In genomic region chr22:31339148-31339832, GRCh38 we compare ENCODE assay signal across 1 cellular context.
TF ChIP-seq lines count a peak whose summit lies in the region.

No MANE protein-coding gene starts in this region.

TF ChIP-seq in HepG2, 621 proteins besides CTCF, POLR2A, EP300 and RAD21 (continued from another document and continues in another):
- TF ChIP-seq THAP9 (CRISPR knock-in tag; IDR thresholded peaks at IDR 0.05; ENCODE audit: borderline replicate concordance): peak; percentile 35; the same call in 1 of the 2 replicates
- no peak for TF ChIP-seq KIAA2018 (CRISPR knock-in tag; IDR thresholded peaks at IDR 0.05; ENCODE audit: borderline replicate concordance)
- TF ChIP-seq THRA (CRISPR knock-in tag; IDR thresholded peaks at IDR 0.05; ENCODE audit: borderline replicate concordance): no peak
- TF ChIP-seq TFDP2 (CRISPR knock-in tag; IDR thresholded peaks at IDR 0.05): no peak
- no peak for TF ChIP-seq ZNF75D (CRISPR knock-in tag; IDR thresholded peaks at IDR 0.05; ENCODE audit: borderline replicate concordance)
- TF ChIP-seq ARNT2 (CRISPR knock-in tag; IDR thresholded peaks at IDR 0.05; ENCODE audit: low read depth): no peak
- TF ChIP-seq ZBTB33 (CRISPR knock-in tag; IDR thresholded peaks at IDR 0.05): no peak; the same call in 1 of the 2 replicates
- no peak for TF ChIP-seq DMTF1 (CRISPR knock-in tag; IDR thresholded peaks at IDR 0.05)
- no peak for TF ChIP-seq TRIM24 (CRISPR knock-in tag; IDR thresholded peaks at IDR 0.05)
- TF ChIP-seq HNRNPK (IDR thresholded peaks at IDR 0.05; ENCODE audit: low read depth, low read length, poor library complexity, severe bottlenecking): no peak
- TF ChIP-seq XBP1 (CRISPR knock-in tag; IDR thresholded peaks at IDR 0.05): no peak
- TF ChIP-seq ZNF138 (CRISPR knock-in tag; IDR thresholded peaks at IDR 0.05; ENCODE audit: low read depth): no peak
- no peak for TF ChIP-seq ZKSCAN5 (CRISPR knock-in tag; IDR thresholded peaks at IDR 0.05)
- no peak for TF ChIP-seq NFE2L2 (IDR thresholded peaks at IDR 0.05; ENCODE audit: low read length)
- TF ChIP-seq ZNF737 (CRISPR knock-in tag; IDR thresholded peaks at IDR 0.05; ENCODE audit: borderline replicate concordance): no peak
- no peak for TF ChIP-seq ZNF615 (CRISPR knock-in tag; IDR thresholded peaks at IDR 0.05; ENCODE audit: borderline replicate concordance)
- no peak for TF ChIP-seq MEIS2 (CRISPR knock-in tag; IDR thresholded peaks at IDR 0.05)
- TF ChIP-seq PBX2 (CRISPR knock-in tag; IDR thresholded peaks at IDR 0.05): no peak
- TF ChIP-seq HMGXB4 (CRISPR knock-in tag; IDR thresholded peaks at IDR 0.05; ENCODE audit: borderline replicate concordance in 1 of 2, low read depth in 1 of 2): peak in 1 of 2 experiments; percentile 47; a peak in 1 of 4 replicates
- no peak for TF ChIP-seq KLF11 (CRISPR knock-in tag; IDR thresholded peaks at IDR 0.05)
- TF ChIP-seq FOXC1 (CRISPR knock-in tag; IDR thresholded peaks at IDR 0.05; ENCODE audit: borderline replicate concordance): no peak
- no peak for TF ChIP-seq ZNF563 (CRISPR knock-in tag; IDR thresholded peaks at IDR 0.05)
- TF ChIP-seq ZNF790 (CRISPR knock-in tag; IDR thresholded peaks at IDR 0.05; ENCODE audit: borderline replicate concordance): no peak
- no peak for TF ChIP-seq BRCA1 (CRISPR knock-in tag; IDR thresholded peaks at IDR 0.05)
- 0 out of 2 replicates have a peak, but pooled peaks have one; percentile 22 for TF ChIP-seq HOXD1 (CRISPR knock-in tag; IDR thresholded peaks at IDR 0.05)
- TF ChIP-seq MYPOP (CRISPR knock-in tag; IDR thresholded peaks at IDR 0.05): 0 out of 2 replicates have a peak, but pooled peaks have one; percentile 33
- no peak for TF ChIP-seq CBX5 (CRISPR knock-in tag; IDR thresholded peaks at IDR 0.05; ENCODE audit: borderline replicate concordance)
- TF ChIP-seq ZNF710 (CRISPR knock-in tag; IDR thresholded peaks at IDR 0.05; ENCODE audit: borderline replicate concordance): 0 out of 2 replicates have a peak, but pooled peaks have one; percentile 23
- no peak for TF ChIP-seq POLR2AphosphoS2 (IDR thresholded peaks at IDR 0.05; ENCODE audit: low read depth, low read length)
